Comparison of ENCODE assay signal across 1 cellular context in genomic region chr1:27650146-27650526, GRCh38.
TF ChIP-seq lines count a peak whose summit lies in the region.

No MANE protein-coding gene starts in this region.

TF ChIP-seq in WTC11, 78 proteins besides CTCF, POLR2A, EP300 and RAD21 (continued from another document):
- TF ChIP-seq MAX (CRISPR knock-in tag; IDR thresholded peaks at IDR 0.05) (no peak), KAT7 (CRISPR knock-in tag; IDR thresholded peaks at IDR 0.05; ENCODE audit: borderline replicate concordance) (no peak), ATF6 (CRISPR knock-in tag; IDR thresholded peaks at IDR 0.05) (no peak), NR2C2 (CRISPR knock-in tag; IDR thresholded peaks at IDR 0.05) (no peak), NR1H2 (CRISPR knock-in tag; IDR thresholded peaks at IDR 0.05) (no peak)
